Comparison of ENCODE assay signal across 8 cellular contexts in genomic region chr16:2980227-2981176, GRCh38. TPM values are rescaled to one million over a fixed set of nuclear protein-coding genes. Genes with fewer than 3 reads are reported as not detected.
A peak's percentile ranks its signal among the peaks of the same experiment; 100 is the strongest.
DNase-seq lines count a peak whose midpoint lies in the region; ATAC-seq and TF ChIP-seq lines count a peak whose summit lies in the region.

Gene PKMYT1, minus strand, starts transcription at chr16:2980446. Its CDS starts 789 bp downstream, at chr16:2979657.

- POLR2A ChIA-PET in AG04450 (lab: Yijun Ruan, JAX), result interaction anchor here (0.5 to 2.1 kb wide), 5 partner anchors 11 to 75 kb away, joined by 3 to 10 read pairs (median 6); partner anchors contain the start of genes PAQR4 and TNFRSF12A

- H3K27ac ChIP-seq in AG04450 (ENCODE audit: low read depth, low read length) (peak within 1 kb of the TSS; percentile 61), caudate nucleus (ENCODE audit: low read depth, low read length) (peak within 1 kb of the TSS; percentile 27)

- peak; percentile 53 for ATAC-seq in GM18873 (IDR thresholded peaks at IDR 0.05; ENCODE audit: low FRiP score, unreplicated experiment)
- peak; percentile 61 for ATAC-seq in HG03108 (IDR thresholded peaks at IDR 0.05; ENCODE audit: unreplicated experiment)

- no peak for TF ChIP-seq CTCF in AG04450 (IDR thresholded peaks at IDR 0.05; ENCODE audit: low read depth, low read length)

- H3K27me3 ChIP-seq in AG04450 (ENCODE audit: control insufficient read depth, insufficient read depth, low read length), result no peaks in the 10 kb centered on the region

- DNase-seq in AG04450 (ENCODE audit: low read depth, low spot score), result peak; percentile 38
- DNase-seq in NCI-H2227 treated with DMSO at 0.1 percent for 48 hours (lab: John Stamatoyannopoulos, UW), result peak; percentile 80
- DNase-seq in activated CD4-positive, CD25-positive, alpha-beta regulatory T cell treated with anti-CD3 and anti-CD28 coated beads, Interleukin-2, amount 50 U/mL, for 16 hours (ENCODE audit: low read depth, low spot score), result peak; percentile 88
- peak in 60 of 61 donors; percentile 24 to 93 (median 79) for DNase-seq in caudate nucleus (lab: John Stamatoyannopoulos, UW)
- DNase-seq in iris pigment epithelial cell (ENCODE audit: low read depth), result peak; percentile 73
- DNase-seq in stimulated activated CD4-positive, alpha-beta T cell treated with anti-CD3 and anti-CD28 coated beads, Interleukin-12 subunit alpha, Interleukin-12 subunit beta, amount 100 ng/mL, for 24 hours (ENCODE audit: low read depth in 2 of 2), result peak; percentile 88 to 95

- peak within 1 kb of the TSS; percentile 80 for H3K4me3 ChIP-seq in AG04450 (ENCODE audit: low read depth, low read length)

- CTCF ChIA-PET in AG04450 (lab: Charles Lee), result interaction anchor here (0.6 to 1.2 kb wide), 2 partner anchors 7 to 48 kb away, joined by 3 to 11 read pairs; no protein-coding TSS in a partner anchor

- peaks cover 5% of the 10 kb centered on the region; the same call in 1 of the 2 replicates for H3K9me3 ChIP-seq in AG04450 (ENCODE audit: control insufficient read depth, insufficient read depth, low read length)

RNA-seq across cellular contexts. Expression of gene PKMYT1, which starts in this region (rescaled TPM):
- 1.2 and 1.3 TPM in 2 replicates for polyA plus RNA-seq in AG04450 (2011; rRNA removed)
- polyA minus RNA-seq in AG04450 (2011; rRNA and poly(A)+ RNA removed), result 0.48 and 1.4 TPM in 2 replicates

Comparison
In these comparisons a context has a peak if more than half of its experiments do, and no peak if none do; other contexts are left out.
1. Peak in every context shown above with its lines: DNase-seq, ATAC-seq, H3K4me3 ChIP-seq and H3K27ac ChIP-seq.
2. DNase-seq: peak in every context shown above with its lines; median percentile 92 in stimulated activated CD4-positive, alpha-beta T cell treated with anti-CD3 and anti-CD28 coated beads, Interleukin-12 subunit alpha, Interleukin-12 subunit beta, amount 100 ng/mL, for 24 hours; 88 in activated CD4-positive, CD25-positive, alpha-beta regulatory T cell treated with anti-CD3 and anti-CD28 coated beads, Interleukin-2, amount 50 U/mL, for 16 hours; 80 in NCI-H2227 treated with DMSO at 0.1 percent for 48 hours; 79 in caudate nucleus; 73 in iris pigment epithelial cell; 38 in AG04450.